ENCODE assay signal across 10 cellular contexts in the genomic region with DNA sequence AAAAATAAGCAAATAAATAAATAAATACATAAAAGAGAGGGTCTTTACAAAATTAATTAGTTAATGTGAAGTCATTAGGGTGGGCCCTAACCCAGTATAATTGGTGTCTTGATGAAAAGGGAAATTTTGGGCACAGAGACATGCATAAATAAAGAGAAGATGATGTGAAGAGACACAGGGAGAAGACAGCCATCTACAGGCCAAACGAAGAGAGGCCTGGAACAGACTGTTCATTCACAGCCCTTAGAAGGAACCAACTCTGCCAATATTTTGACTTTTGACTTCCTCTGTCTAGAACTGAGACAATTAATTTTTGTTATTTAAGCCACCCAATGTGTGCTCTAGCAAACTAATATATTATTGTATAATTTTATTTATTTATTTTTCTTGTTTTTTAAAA. TPM values are rescaled to one million over a fixed set of nuclear protein-coding genes. Genes with fewer than 3 reads are reported as not detected.
DNase-seq lines count a peak whose midpoint lies in the region; ATAC-seq and TF ChIP-seq lines count a peak whose summit lies in the region.
"Had no signal": no experiment of that assay in that cellular context is flagged by ENCODE, and none has a peak within 500 bp of the region (broad histone marks: within the 10 kb centered on the region; RNA-seq: fewer than 3 reads in every experiment).

No MANE protein-coding gene starts in this region.

- H3K4me3 Mint-ChIP-seq in activated naive CD4-positive, alpha-beta T cell treated with anti-CD3 and anti-CD28 coated beads, Interleukin-2, amount 10 ng/mL, durations not matched to agents 7 days and 5 days, result no peak overlapping the region
- H3K4me3 Mint-ChIP-seq in effector memory CD8-positive, alpha-beta T cell, result no peak overlapping the region
- no peak overlapping the region for H3K4me3 Mint-ChIP-seq in stimulated activated naive B cell treated with anti-CD40 and anti-IgM and Interleukin-4, amounts not matched to agents 10 μg/mL and 1 μg/mL and 100 μg/mL, for 72 hours
- no peak overlapping the region for H3K4me3 Mint-ChIP-seq in glutamatergic neuron (ENCODE audit: unreplicated experiment)
- H3K4me3 Mint-ChIP-seq: natural killer cell treated with Interleukin-12 subunit alpha and Interleukin-12 subunit beta and Interleukin-15 and Interleukin-18, amount 100 ng/mL, for 72 hours had no signal

- CTCF ChIA-PET in activated naive CD4-positive, alpha-beta T cell treated with anti-CD3 and anti-CD28 coated beads, Interleukin-2, amount 10 ng/mL, durations not matched to agents 7 days and 5 days (lab: Charles Lee), result no interaction called here

- H3K27me3 Mint-ChIP-seq in activated naive CD4-positive, alpha-beta T cell treated with anti-CD3 and anti-CD28 coated beads, Interleukin-2, amount 10 ng/mL, durations not matched to agents 7 days and 5 days, result peaks cover 10% of the 10 kb centered on the region
- peaks cover 32 to 41% of the 10 kb centered on the region in 2 donors for H3K27me3 Mint-ChIP-seq in effector memory CD8-positive, alpha-beta T cell
- peaks cover 25 to 29% of the 10 kb centered on the region in 2 donors for H3K27me3 Mint-ChIP-seq in stimulated activated naive B cell treated with anti-CD40 and anti-IgM and Interleukin-4, amounts not matched to agents 10 μg/mL and 1 μg/mL and 100 μg/mL, for 72 hours
- H3K27me3 Mint-ChIP-seq in glutamatergic neuron (ENCODE audit: unreplicated experiment), result peaks cover 1% of the 10 kb centered on the region

- H3K36me3 Mint-ChIP-seq in activated naive CD4-positive, alpha-beta T cell treated with anti-CD3 and anti-CD28 coated beads, Interleukin-2, amount 10 ng/mL, durations not matched to agents 7 days and 5 days, result no peaks in the 10 kb centered on the region
- H3K36me3 Mint-ChIP-seq in effector memory CD8-positive, alpha-beta T cell (ENCODE audit: insufficient read depth), result no peaks in the 10 kb centered on the region
- H3K36me3 Mint-ChIP-seq in stimulated activated naive B cell treated with anti-CD40 and anti-IgM and Interleukin-4, amounts not matched to agents 10 μg/mL and 1 μg/mL and 100 μg/mL, for 72 hours, result peaks cover 0 to 5% of the 10 kb centered on the region in 2 donors
- peaks cover 9% of the 10 kb centered on the region for H3K36me3 Mint-ChIP-seq in glutamatergic neuron (ENCODE audit: unreplicated experiment)

- no peak overlapping the region for H3K27ac Mint-ChIP-seq in activated naive CD4-positive, alpha-beta T cell treated with anti-CD3 and anti-CD28 coated beads, Interleukin-2, amount 10 ng/mL, durations not matched to agents 7 days and 5 days
- H3K27ac Mint-ChIP-seq in effector memory CD8-positive, alpha-beta T cell, result no peak overlapping the region
- no peak overlapping the region for H3K27ac Mint-ChIP-seq in stimulated activated naive B cell treated with anti-CD40 and anti-IgM and Interleukin-4, amounts not matched to agents 10 μg/mL and 1 μg/mL and 100 μg/mL, for 72 hours
- H3K27ac Mint-ChIP-seq in glutamatergic neuron (ENCODE audit: unreplicated experiment), result no peak overlapping the region
- H3K27ac Mint-ChIP-seq: natural killer cell treated with Interleukin-12 subunit alpha and Interleukin-12 subunit beta and Interleukin-15 and Interleukin-18, amount 100 ng/mL, for 72 hours had no signal

- no peaks in the 10 kb centered on the region for H3K4me1 Mint-ChIP-seq in activated naive CD4-positive, alpha-beta T cell treated with anti-CD3 and anti-CD28 coated beads, Interleukin-2, amount 10 ng/mL, durations not matched to agents 7 days and 5 days
- H3K4me1 Mint-ChIP-seq in effector memory CD8-positive, alpha-beta T cell (ENCODE audit: low read depth in 2 of 2), result no peaks in the 10 kb centered on the region
- no peaks in the 10 kb centered on the region for H3K4me1 Mint-ChIP-seq in stimulated activated naive B cell treated with anti-CD40 and anti-IgM and Interleukin-4, amounts not matched to agents 10 μg/mL and 1 μg/mL and 100 μg/mL, for 72 hours
- H3K4me1 Mint-ChIP-seq in glutamatergic neuron (ENCODE audit: low read depth, unreplicated experiment), result no peaks in the 10 kb centered on the region

- no peak for TF ChIP-seq CTCF in glutamatergic neuron (IDR thresholded peaks at IDR 0.05; ENCODE audit: partially characterized antibody, unreplicated experiment)

- peak; percentile 27 for DNase-seq in activated naive CD4-positive, alpha-beta T cell treated with anti-CD3 and anti-CD28 coated beads, Interleukin-2, amount 10 ng/mL, durations not matched to agents 7 days and 5 days
- no peak for DNase-seq in activated naive CD4-positive, alpha-beta T cell treated with Interleukin-2 at 50 U/mL for 16 hours
- DNase-seq in NAMALWA (ENCODE audit: low spot score), result peak; percentile 19
- no peak for DNase-seq in effector memory CD8-positive, alpha-beta T cell
- no peak for DNase-seq in stimulated activated naive B cell treated with anti-CD40 and anti-IgM and Interleukin-4, amounts not matched to agents 10 μg/mL and 1 μg/mL and 100 μg/mL, for 72 hours
- no peak for DNase-seq in glutamatergic neuron
- DNase-seq in NCI-H510A treated with DMSO at 0.1 percent for 48 hours (lab: John Stamatoyannopoulos, UW), result no peak
- DNase-seq: caudate nucleus had no signal

- H3K9me3 Mint-ChIP-seq in activated naive CD4-positive, alpha-beta T cell treated with anti-CD3 and anti-CD28 coated beads, Interleukin-2, amount 10 ng/mL, durations not matched to agents 7 days and 5 days, result no peaks in the 10 kb centered on the region
- H3K9me3 Mint-ChIP-seq in effector memory CD8-positive, alpha-beta T cell, result no peaks in the 10 kb centered on the region
- peaks cover 6 to 8% of the 10 kb centered on the region in 2 donors for H3K9me3 Mint-ChIP-seq in stimulated activated naive B cell treated with anti-CD40 and anti-IgM and Interleukin-4, amounts not matched to agents 10 μg/mL and 1 μg/mL and 100 μg/mL, for 72 hours
- H3K9me3 Mint-ChIP-seq in glutamatergic neuron (ENCODE audit: unreplicated experiment), result peaks cover 2% of the 10 kb centered on the region
- H3K9me3 Mint-ChIP-seq: natural killer cell treated with Interleukin-12 subunit alpha and Interleukin-12 subunit beta and Interleukin-15 and Interleukin-18, amount 100 ng/mL, for 72 hours had no signal

- peak; percentile 37 for ATAC-seq in effector memory CD8-positive, alpha-beta T cell (replicated peaks)
- peak; percentile 34 to 51 for ATAC-seq in stimulated activated naive B cell treated with anti-CD40 and anti-IgM and Interleukin-4, amounts not matched to agents 10 μg/mL and 1 μg/mL and 100 μg/mL, for 72 hours (replicated peaks)
- ATAC-seq in GM21447 (IDR thresholded peaks at IDR 0.05; ENCODE audit: unreplicated experiment), result no peak
- ATAC-seq: natural killer cell treated with Interleukin-12 subunit alpha and Interleukin-12 subunit beta and Interleukin-15 and Interleukin-18, amount 100 ng/mL, for 72 hours had no signal

RNA-seq across cellular contexts. Expression of gene SELENOK, which starts 29.6 kb away (rescaled TPM):
- 39.4 TPM for total RNA-seq in glutamatergic neuron (ENCODE audit: unreplicated experiment)

RNA-seq across cellular contexts. Expression of gene ACTR8, which starts 39.3 kb away (rescaled TPM):
- 59.4 TPM for total RNA-seq in glutamatergic neuron (ENCODE audit: unreplicated experiment)

Comparison
In these comparisons a context has a peak if more than half of its experiments do, and no peak if none do; other contexts are left out.
1. DNase-seq: peak in activated naive CD4-positive, alpha-beta T cell treated with anti-CD3 and anti-CD28 coated beads, Interleukin-2, amount 10 ng/mL, durations not matched to agents 7 days and 5 days (single experiment) and NAMALWA (single experiment); none in activated naive CD4-positive, alpha-beta T cell treated with Interleukin-2 at 50 U/mL for 16 hours (single experiment), effector memory CD8-positive, alpha-beta T cell (0 of 3), stimulated activated naive B cell treated with anti-CD40 and anti-IgM and Interleukin-4, amounts not matched to agents 10 μg/mL and 1 μg/mL and 100 μg/mL, for 72 hours (single experiment), glutamatergic neuron (single experiment) and NCI-H510A treated with DMSO at 0.1 percent for 48 hours (single experiment).